In genomic region chr4:72326692-72327632, GRCh38 we compare ENCODE assay signal across 8 cellular contexts.
DNase-seq lines count a peak whose midpoint lies in the region; ATAC-seq and TF ChIP-seq lines count a peak whose summit lies in the region.
"Had no signal": no experiment of that assay in that cellular context is flagged by ENCODE, and none has a peak within 500 bp of the region (broad histone marks: within the 10 kb centered on the region; RNA-seq: fewer than 3 reads in every experiment).

No MANE protein-coding gene starts in this region.

- no peak for ATAC-seq in GM21723 (IDR thresholded peaks at IDR 0.05; ENCODE audit: unreplicated experiment)
- ATAC-seq in HG02763 (IDR thresholded peaks at IDR 0.05; ENCODE audit: unreplicated experiment), result no peak

- DNase-seq in MV-4-11 (lab: John Stamatoyannopoulos, UW) (peak; percentile 1), astrocyte of the cerebellum (ENCODE audit: low read depth) (peak; percentile 20), left kidney (ENCODE audit: low read depth, low spot score) (peak; percentile 44)
- DNase-seq in effector CD8-positive, alpha-beta T cell (lab: John Stamatoyannopoulos, UW), result no peak

- in situ Hi-C loops in astrocyte of the cerebellum (cut with HindIII; ENCODE audit: low sequenced_read_pairs), result no loop called here

- no peak overlapping the region for H3K4me3 ChIP-seq in astrocyte of the cerebellum (ENCODE audit: low read depth, low read length)
- H3K4me3 ChIP-seq: skin epidermis had no signal

- TF ChIP-seq CTCF in GM12874 (IDR thresholded peaks at IDR 0.05; ENCODE audit: insufficient read depth, low read depth, low read length) (0 out of 2 replicates have a peak, but pooled peaks have one; percentile 23), astrocyte of the cerebellum (IDR thresholded peaks at IDR 0.05; ENCODE audit: low read depth, low read length, missing control alignments) (peak; percentile 61)
